In genomic region chr12:59972941-59973340, GRCh38 we compare ENCODE assay signal across 17 cellular contexts.
A peak's percentile ranks its signal among the peaks of the same experiment; 100 is the strongest.
DNase-seq lines count a peak whose midpoint lies in the region; ATAC-seq and TF ChIP-seq lines count a peak whose summit lies in the region.
"Had no signal": no experiment of that assay in that cellular context is flagged by ENCODE, and none has a peak within 500 bp of the region (broad histone marks: within the 10 kb centered on the region; RNA-seq: fewer than 3 reads in every experiment).

No MANE protein-coding gene starts in this region.

- peak; percentile 46 to 59 for DNase-seq in Caco-2
- DNase-seq in IMR-90: peak; percentile 88
- DNase-seq in astrocyte of the spinal cord (ENCODE audit: low read depth, low spot score): peak; percentile 25
- peak; percentile 72 for DNase-seq in kidney tubule cell (ENCODE audit: low spot score)
- no peak for DNase-seq in stimulated activated CD4-positive, alpha-beta T cell treated with anti-CD3 and anti-CD28 coated beads, Interleukin-15, amount 100 ng/mL, for 24 hours
- DNase-seq in occipital lobe (lab: John Stamatoyannopoulos, UW): no peak
- DNase-seq in midbrain (lab: John Stamatoyannopoulos, UW): no peak
- no peak for DNase-seq in NCI-H1048 (lab: John Stamatoyannopoulos, UW)
- DNase-seq: activated CD4-positive, alpha-beta T cell treated with anti-CD3 and anti-CD28 coated beads for 48 hours; activated gamma-delta T cell; cortex of kidney; hippocampal formation; mucosa of descending colon; NCI-H1105; NCI-H69; sigmoid colon had no signal

- H4K8ac ChIP-seq in IMR-90 (ENCODE audit: low read depth in 2 of 2, low read length in 2 of 2): peak overlapping the region in 1 of 2 experiments; percentile 87; a peak in 2 of 4 replicates

- H4K91ac ChIP-seq in IMR-90 (ENCODE audit: insufficient read depth, low read depth, low read length): peak overlapping the region; percentile 53; the same call in 1 of the 2 replicates

- no peak for TF ChIP-seq CTCF in Caco-2 (IDR thresholded peaks at IDR 0.05; ENCODE audit: insufficient read depth in 1 of 2, low read depth in 1 of 2, low read length in 1 of 2, severe bottlenecking in 1 of 2, unreplicated experiment in 1 of 2)
- no peak for TF ChIP-seq CTCF in IMR-90 (conservative IDR thresholded peaks at IDR 0.05; ENCODE audit: low read depth, low read length)
- TF ChIP-seq CTCF in astrocyte of the spinal cord (IDR thresholded peaks at IDR 0.05; ENCODE audit: low read depth, low read length): no peak

- WGBS in IMR-90 (ENCODE audit: extremely low coverage in 2 of 2, insufficient read length in 1 of 2), 2 experiments: no CpG with 5 or more reads among the region's 4 CpGs

- H4K5ac ChIP-seq in IMR-90 (ENCODE audit: low read depth, low read length): peak overlapping the region; percentile 21; the same call in 1 of the 2 replicates

- no peak overlapping the region for H2AK5ac ChIP-seq in IMR-90 (ENCODE audit: low read depth, low read length)

- peak overlapping the region; percentile 1 for H2AK9ac ChIP-seq in IMR-90 (replicated peaks; ENCODE audit: low read depth, low read length, poor library complexity)

- H3K9me3 ChIP-seq in Caco-2 (0 out of 2 replicates have a peak, but pooled peaks cover 4% of the 10 kb centered on the region), IMR-90 (ENCODE audit: control insufficient read depth, insufficient read depth, low read length) (no peaks in the 10 kb centered on the region)
- H3K9me3 ChIP-seq: mucosa of descending colon, sigmoid colon had no signal

- peak overlapping the region; percentile 41 for H3K27ac ChIP-seq in IMR-90 (ENCODE audit: insufficient read depth, low read length)
- H3K27ac ChIP-seq: sigmoid colon, SK-N-MC had no signal

- H2BK20ac ChIP-seq in IMR-90 (ENCODE audit: low read depth, low read length): peak overlapping the region; percentile 82

- H3K4ac ChIP-seq in IMR-90 (ENCODE audit: low read depth, low read length): peak overlapping the region; percentile 70

- TF ChIP-seq POLR2A in IMR-90 (IDR thresholded peaks at IDR 0.05; ENCODE audit: low read depth, low read length): no peak

- H3K4me3 Mint-ChIP-seq in Caco-2 (ENCODE audit: unreplicated experiment): no peak overlapping the region

- H2BK120ac ChIP-seq in IMR-90 (ENCODE audit: low read depth, low read length): peak overlapping the region; percentile 52

- no peak overlapping the region for H3K27ac Mint-ChIP-seq in Caco-2 (ENCODE audit: unreplicated experiment)

- H3K4me2 ChIP-seq in IMR-90 (ENCODE audit: low read depth, low read length): peak overlapping the region; percentile 44; the same call in 1 of the 2 replicates

- no peak for TF ChIP-seq RAD21 in IMR-90 (IDR thresholded peaks at IDR 0.05; ENCODE audit: low read length)

- no peaks in the 10 kb centered on the region for H3K27me3 Mint-ChIP-seq in Caco-2 (ENCODE audit: insufficient read depth, unreplicated experiment)

- H2AFZ ChIP-seq in IMR-90 (replicated peaks; ENCODE audit: low read length, poor library complexity): peak overlapping the region; percentile 60

- H3K4me1 ChIP-seq in Caco-2 (peaks cover 18% of the 10 kb centered on the region), IMR-90 (ENCODE audit: control insufficient read depth, insufficient read depth, low read length) (peaks cover 5% of the 10 kb centered on the region)
- H3K4me1 ChIP-seq: sigmoid colon had no signal

- peaks cover 8% of the 10 kb centered on the region for H3K4me1 Mint-ChIP-seq in Caco-2 (ENCODE audit: low read depth, unreplicated experiment)

- H3K9ac ChIP-seq in IMR-90 (ENCODE audit: low read depth, low read length): no peak overlapping the region

- peak; percentile 86 for ATAC-seq in IMR-90 (ENCODE audit: low read depth)
- ATAC-seq: mucosa of descending colon had no signal

- H3K27me3 ChIP-seq in Caco-2 (replicated peaks; ENCODE audit: control insufficient read depth, insufficient read depth, low read length) (no peaks in the 10 kb centered on the region), IMR-90 (ENCODE audit: control insufficient read depth, insufficient read depth, low read length) (no peaks in the 10 kb centered on the region)
- H3K27me3 ChIP-seq: sigmoid colon had no signal

- H3K18ac ChIP-seq in IMR-90 (ENCODE audit: low read depth, low read length): peak overlapping the region; percentile 48; the same call in 1 of the 2 replicates

- peak overlapping the region; percentile 7; the same call in 1 of the 2 replicates for H3K56ac ChIP-seq in IMR-90 (ENCODE audit: extremely low read depth, insufficient read depth, low read length)

- intact Hi-C loops in Caco-2 (cut with micrococcal nuclease; ENCODE audit: unreplicated experiment): no loop called here
- intact Hi-C loops in IMR-90 (cut with micrococcal nuclease): no loop called here

- H3K9me1 ChIP-seq in IMR-90 (ENCODE audit: insufficient read depth, low read length): peaks cover 2% of the 10 kb centered on the region; the same call in 1 of the 2 replicates

- H3K23ac ChIP-seq in IMR-90 (ENCODE audit: low read depth, low read length): peak overlapping the region; percentile 11; the same call in 1 of the 2 replicates

- H3K79me1 ChIP-seq in IMR-90 (ENCODE audit: low read depth in 1 of 2, low read length in 2 of 2): no peaks in the 10 kb centered on the region

- BruUV-seq in Caco-2 (replicated peaks; lab: Mats Ljungman, UMichigan) (no TSS peak), IMR-90 (replicated peaks; lab: Mats Ljungman, UMichigan) (no TSS peak)

- H2BK15ac ChIP-seq in IMR-90 (ENCODE audit: low read depth, low read length): peak overlapping the region; percentile 39; the same call in 1 of the 3 replicates

- dilution Hi-C loops in IMR-90 (cut with HindIII; ENCODE audit: low sequenced_read_pairs, unreplicated experiment): no loop called here

- H3K4me3 ChIP-seq in Caco-2 (ENCODE audit: low read depth, low read length) (no peak overlapping the region), IMR-90 (ENCODE audit: insufficient read depth, low read depth, low read length) (no peak overlapping the region), astrocyte of the spinal cord (ENCODE audit: low read depth, low read length) (no peak overlapping the region)
- H3K4me3 ChIP-seq: mucosa of descending colon, sigmoid colon, SK-N-MC had no signal

- H2BK5ac ChIP-seq in IMR-90 (ENCODE audit: low read depth, low read length, poor library complexity, severe bottlenecking): peak overlapping the region; percentile 54

- H3K9me3 Mint-ChIP-seq in Caco-2 (ENCODE audit: unreplicated experiment): no peaks in the 10 kb centered on the region

- H3K36me3 ChIP-seq in Caco-2 (ENCODE audit: control insufficient read depth, insufficient read depth, low read length): no peaks in the 10 kb centered on the region
- H3K36me3 ChIP-seq in IMR-90 (ENCODE audit: control insufficient read depth, insufficient read depth, low read length): no peaks in the 10 kb centered on the region
- H3K36me3 ChIP-seq: sigmoid colon had no signal

- peak overlapping the region; percentile 78; the same call in 1 of the 2 replicates for H3K14ac ChIP-seq in IMR-90 (replicated peaks; ENCODE audit: low read depth, low read length)

- CTCF ChIA-PET in Caco-2 (lab: Charles Lee): no interaction called here
- CTCF ChIA-PET in IMR-90 (lab: Yijun Ruan, JAX): no interaction called here

- POLR2A ChIA-PET in Caco-2 (lab: Charles Lee): no interaction called here
- POLR2A ChIA-PET in IMR-90 (lab: Charles Lee; ENCODE audit: unreplicated experiment): no interaction called here

- H4K20me1 ChIP-seq in IMR-90 (ENCODE audit: insufficient read depth, low read length): no peaks in the 10 kb centered on the region

- no peaks in the 10 kb centered on the region for H3K36me3 Mint-ChIP-seq in Caco-2 (ENCODE audit: insufficient read depth, unreplicated experiment)

- in situ Hi-C loops in IMR-90 (cut with MboI; ENCODE audit: low sequenced_read_pairs) (no loop called here), astrocyte of the spinal cord (cut with HindIII; ENCODE audit: low sequenced_read_pairs) (no loop called here)

TF ChIP-seq in IMR-90, 13 proteins besides CTCF, POLR2A, EP300 and RAD21:
- no peak for TF ChIP-seq FOS (IDR thresholded peaks at IDR 0.05; ENCODE audit: low read depth, low read length)
- TF ChIP-seq RFX5 (IDR thresholded peaks at IDR 0.05; ENCODE audit: low read depth, low read length): no peak
- peak; percentile 97 for TF ChIP-seq CEBPB (IDR thresholded peaks at IDR 0.05; ENCODE audit: low read depth, low read length)

Comparison
In these comparisons a context has a peak if more than half of its experiments do, and no peak if none do; other contexts are left out.
1. DNase-seq: peak in Caco-2 (2 of 2), IMR-90 (single experiment), astrocyte of the spinal cord (single experiment) and kidney tubule cell (single experiment); none in stimulated activated CD4-positive, alpha-beta T cell treated with anti-CD3 and anti-CD28 coated beads, Interleukin-15, amount 100 ng/mL, for 24 hours (single experiment), occipital lobe (single experiment), midbrain (single experiment) and NCI-H1048 (single experiment).